ENCODE assay signal across 8 cellular contexts in the genomic region with DNA sequence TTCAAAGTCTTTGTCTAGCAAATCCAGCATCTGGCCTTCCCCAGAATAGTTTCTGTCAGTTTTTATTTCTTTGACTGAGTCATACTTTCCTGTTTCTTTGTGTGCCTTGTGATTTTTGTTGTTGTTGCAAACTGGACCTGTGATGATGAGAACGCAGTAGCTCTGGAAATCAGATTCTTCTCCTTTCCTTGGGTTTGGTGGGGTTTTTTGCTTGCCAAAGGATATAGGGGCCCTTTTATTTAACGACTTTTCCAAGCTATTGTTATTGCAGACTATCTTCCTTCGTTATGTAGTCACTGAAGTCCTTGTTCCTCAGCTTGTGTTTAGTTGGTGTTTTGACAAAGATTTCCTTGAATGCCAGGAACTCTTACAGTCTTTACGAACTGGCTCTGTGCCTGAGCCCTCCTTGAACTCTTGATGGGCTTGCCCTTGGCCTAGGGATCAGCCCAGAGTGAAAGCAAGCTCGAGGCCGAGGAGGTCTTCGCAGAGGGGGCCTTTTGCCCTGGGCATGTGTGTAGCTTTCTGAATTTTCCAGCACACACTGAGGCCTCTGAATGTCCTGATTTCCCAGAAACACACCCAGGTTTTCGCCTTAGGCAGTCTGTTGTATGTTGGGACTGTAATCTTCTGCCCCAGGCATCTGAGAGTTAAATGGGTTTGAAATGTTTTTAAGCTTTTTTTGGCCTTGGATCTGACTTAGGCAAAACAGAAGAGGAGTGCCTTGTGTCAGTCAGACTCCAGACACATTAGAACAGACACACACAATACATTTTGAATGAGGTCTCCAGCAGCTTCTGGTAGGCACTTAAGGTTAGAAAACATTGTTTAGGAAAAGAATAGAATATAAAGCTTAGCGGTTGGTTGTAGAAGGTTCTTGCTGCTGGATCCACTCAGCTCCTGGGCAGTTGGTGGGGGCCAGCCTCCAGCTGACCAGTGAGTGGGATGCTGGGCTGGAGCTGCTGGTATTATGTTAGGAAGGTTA. TPM values are rescaled to one million over a fixed set of nuclear protein-coding genes. Genes with fewer than 3 reads are reported as not detected.
A peak's percentile ranks its signal among the peaks of the same experiment; 100 is the strongest.
DNase-seq lines count a peak whose midpoint lies in the region; ATAC-seq and TF ChIP-seq lines count a peak whose summit lies in the region.

No MANE protein-coding gene starts in this region.

- H3K4me3 ChIP-seq in breast epithelium, result peak overlapping the region in 2 of 3 donors; percentile 8 to 43
- H3K4me3 ChIP-seq in left lung, result no peak overlapping the region
- H3K4me3 ChIP-seq in transverse colon, result peak overlapping the region in 1 of 4 donors; percentile 15

- H3K4me1 Mint-ChIP-seq in activated naive CD4-positive, alpha-beta T cell treated with anti-CD3 and anti-CD28 coated beads for 36 hours (ENCODE audit: low read depth), result peaks cover 55% of the 10 kb centered on the region

- no peak for DNase-seq in activated naive CD4-positive, alpha-beta T cell treated with anti-CD3 and anti-CD28 coated beads for 36 hours
- DNase-seq in activated naive CD4-positive, alpha-beta T cell treated with anti-CD3 and anti-CD28 coated beads, Interleukin-2, amount 50 U/mL, for 16 hours, result no peak
- DNase-seq in breast epithelium (ENCODE audit: low spot score in 2 of 2) (no peak), left lung (peak; percentile 15 to 52), transverse colon (no peak), SKM-1 (lab: John Stamatoyannopoulos, UW; ENCODE audit: unreplicated experiment) (no peak), amygdala (lab: John Stamatoyannopoulos, UW) (no peak)

- CTCF ChIA-PET in activated naive CD4-positive, alpha-beta T cell treated with anti-CD3 and anti-CD28 coated beads for 36 hours (lab: Charles Lee), result interaction anchor here (0.5 to 3.3 kb wide), 6 partner anchors 9 to 300 kb away, joined by 3 to 19 read pairs (median 4); no protein-coding TSS in a partner anchor

- intact Hi-C loops in activated naive CD4-positive, alpha-beta T cell treated with anti-CD3 and anti-CD28 coated beads for 36 hours (cut with micrococcal nuclease), result no loop called here
- intact Hi-C loops in breast epithelium (cut with DNase I; ENCODE audit: low total_unique reads) (no loop called here), left lung (cut with DNase I) (no loop called here), transverse colon (cut with DNase I; ENCODE audit: low total_unique reads) (no loop called here)

- peak overlapping the region; percentile 92 to 94 for H3K27ac ChIP-seq in breast epithelium
- peak overlapping the region; percentile 76 to 95 for H3K27ac ChIP-seq in left lung
- peak overlapping the region; percentile 87 to 92 (median 90) for H3K27ac ChIP-seq in transverse colon

- 13 to 34% methylated on average over 4 to 9 of the region's 9 CpGs for WGBS in transverse colon (ENCODE audit: low coverage in 1 of 2), 2 donors

- no peaks in the 10 kb centered on the region for H3K27me3 Mint-ChIP-seq in activated naive CD4-positive, alpha-beta T cell treated with anti-CD3 and anti-CD28 coated beads for 36 hours (ENCODE audit: low read depth)

- H3K9me3 ChIP-seq in breast epithelium (no peaks in the 10 kb centered on the region), left lung (no peaks in the 10 kb centered on the region), transverse colon (no peaks in the 10 kb centered on the region)

- ATAC-seq in left lung, result peak; percentile 79
- no peak for ATAC-seq in HG03442 (IDR thresholded peaks at IDR 0.05; ENCODE audit: unreplicated experiment)

- H3K9me3 Mint-ChIP-seq in activated naive CD4-positive, alpha-beta T cell treated with anti-CD3 and anti-CD28 coated beads for 36 hours, result no peaks in the 10 kb centered on the region

- no peaks in the 10 kb centered on the region for H3K36me3 ChIP-seq in breast epithelium
- no peaks in the 10 kb centered on the region for H3K36me3 ChIP-seq in left lung
- H3K36me3 ChIP-seq in transverse colon, result no peaks in the 10 kb centered on the region

- no peak overlapping the region for H3K4me3 Mint-ChIP-seq in activated naive CD4-positive, alpha-beta T cell treated with anti-CD3 and anti-CD28 coated beads for 36 hours

- H3K27me3 ChIP-seq in breast epithelium (no peaks in the 10 kb centered on the region), left lung (no peaks in the 10 kb centered on the region), transverse colon (no peaks in the 10 kb centered on the region)

- TF ChIP-seq POLR2A in breast epithelium (IDR thresholded peaks at IDR 0.05) (no peak), transverse colon (IDR thresholded peaks at IDR 0.05) (no peak)

- TF ChIP-seq CTCF in breast epithelium (IDR thresholded peaks at IDR 0.05) (no peak), left lung (IDR thresholded peaks at IDR 0.05) (no peak), transverse colon (IDR thresholded peaks at IDR 0.05) (no peak)

- peak overlapping the region; percentile 38 for H3K27ac Mint-ChIP-seq in activated naive CD4-positive, alpha-beta T cell treated with anti-CD3 and anti-CD28 coated beads for 36 hours

- TF ChIP-seq EP300 in transverse colon (IDR thresholded peaks at IDR 0.05; ENCODE audit: low read depth), result no peak

- H3K36me3 Mint-ChIP-seq in activated naive CD4-positive, alpha-beta T cell treated with anti-CD3 and anti-CD28 coated beads for 36 hours (ENCODE audit: low read depth), result peaks cover under 1% of the 10 kb centered on the region

- in situ Hi-C loops in transverse colon (cut with MboI; ENCODE audit: low pct_ligation_motif_present in 1 of 4, low pct_unique_long_range_greater_than_20kb in 1 of 4, low sequenced_read_pairs in 3 of 4), result no loop called here

- H3K4me1 ChIP-seq in breast epithelium (peaks cover 5 to 12% of the 10 kb centered on the region in 2 donors), left lung (peaks cover 24 to 88% of the 10 kb centered on the region in 2 donors), transverse colon (peaks cover 15 to 78% (median 47%) of the 10 kb centered on the region in 4 donors)

RNA-seq across cellular contexts. Expression of a gene that starts 17.0 kb away (rescaled TPM):
- 10 to 100 TPM; 48.8 to 51.4 TPM for total RNA-seq in activated naive CD4-positive, alpha-beta T cell treated with anti-CD3 and anti-CD28 coated beads for 36 hours
- total RNA-seq in breast epithelium (10 to 100 TPM; 25.0 to 48.6 (median 36.7) TPM), left lung (10 to 100 TPM; 50.4 to 57.0 TPM), transverse colon (100 to 1,000 TPM in 2 of 4 donors, 10 to 100 TPM in 2; 41.2 to 216 (median 106) TPM)

Comparison
In these comparisons a context has a peak if more than half of its experiments do, and no peak if none do; other contexts are left out.
1. DNase-seq: peak in left lung (2 of 2); none in activated naive CD4-positive, alpha-beta T cell treated with anti-CD3 and anti-CD28 coated beads for 36 hours (single experiment), activated naive CD4-positive, alpha-beta T cell treated with anti-CD3 and anti-CD28 coated beads, Interleukin-2, amount 50 U/mL, for 16 hours (single experiment), breast epithelium (0 of 2), transverse colon (single experiment), SKM-1 (single experiment) and amygdala (0 of 56).
2. H3K4me3 ChIP-seq: peak in breast epithelium (2 of 3); none in left lung (0 of 2).
3. Peak in every context shown above with its lines, with median percentiles within 50 percentile points of each other: H3K27ac ChIP-seq.